In genomic region chr9:121815084-121815483, GRCh38 we compare ENCODE assay signal across 20 cellular contexts.
A peak's percentile ranks its signal among the peaks of the same experiment; 100 is the strongest.
DNase-seq lines count a peak whose midpoint lies in the region; TF ChIP-seq lines count a peak whose summit lies in the region.
"Had no signal": no experiment of that assay in that cellular context is flagged by ENCODE, and none has a peak within 500 bp of the region (broad histone marks: within the 10 kb centered on the region; RNA-seq: fewer than 3 reads in every experiment).

No MANE protein-coding gene starts in this region.

- H3K9me3 Mint-ChIP-seq in endodermal cell: no peaks in the 10 kb centered on the region
- H3K9me3 Mint-ChIP-seq: CD4-positive, CD25-positive, alpha-beta regulatory T cell; CD8-positive, alpha-beta memory T cell had no signal

- H3K27ac ChIP-seq in BLaER1 (no peak overlapping the region), SK-N-MC (no peak overlapping the region), endodermal cell (ENCODE audit: low read depth, low read length) (no peak overlapping the region), osteoblast (ENCODE audit: low read depth, low read length) (no peak overlapping the region), GM23248 (no peak overlapping the region)

- H3K4me1 ChIP-seq in BLaER1: peaks cover 22% of the 10 kb centered on the region
- peaks cover 3% of the 10 kb centered on the region for H3K4me1 ChIP-seq in endodermal cell (ENCODE audit: control insufficient read depth, insufficient read depth, low read length)
- peaks cover 2% of the 10 kb centered on the region for H3K4me1 ChIP-seq in osteoblast (ENCODE audit: insufficient read depth, low read length)
- peaks cover 8% of the 10 kb centered on the region for H3K4me1 ChIP-seq in GM23248 (ENCODE audit: insufficient read depth)

- no peaks in the 10 kb centered on the region for H3K9me3 ChIP-seq in BLaER1
- H3K9me3 ChIP-seq in SK-N-MC (ENCODE audit: low read depth, low read length): no peaks in the 10 kb centered on the region
- H3K9me3 ChIP-seq in endodermal cell (ENCODE audit: control insufficient read depth, low read length): no peaks in the 10 kb centered on the region
- no peaks in the 10 kb centered on the region for H3K9me3 ChIP-seq in osteoblast (ENCODE audit: low read depth, low read length)
- H3K9me3 ChIP-seq in GM23248 (ENCODE audit: low read depth): no peaks in the 10 kb centered on the region
- H3K9me3 ChIP-seq: HAP-1 had no signal

- H3K27ac Mint-ChIP-seq in endodermal cell: no peak overlapping the region
- H3K27ac Mint-ChIP-seq: B cell; CD4-positive, CD25-positive, alpha-beta regulatory T cell; CD8-positive, alpha-beta memory T cell had no signal

- H3K27me3 ChIP-seq in BLaER1 (no peaks in the 10 kb centered on the region), endodermal cell (ENCODE audit: control insufficient read depth, insufficient read depth, low read length, poor library complexity, severe bottlenecking) (peaks cover 69% of the 10 kb centered on the region), osteoblast (ENCODE audit: insufficient read depth, low read length) (no peaks in the 10 kb centered on the region), GM23248 (replicated peaks; ENCODE audit: insufficient read depth) (no peaks in the 10 kb centered on the region)

- no peak overlapping the region for H2AFZ ChIP-seq in osteoblast (ENCODE audit: low read length)
- no peak overlapping the region for H2AFZ ChIP-seq in GM23248

- H4K20me1 ChIP-seq in BLaER1 (no peaks in the 10 kb centered on the region), osteoblast (ENCODE audit: insufficient read depth, low read length) (no peaks in the 10 kb centered on the region), GM23248 (ENCODE audit: insufficient read depth) (no peaks in the 10 kb centered on the region)

- H3K36me3 ChIP-seq in BLaER1: no peaks in the 10 kb centered on the region
- no peaks in the 10 kb centered on the region for H3K36me3 ChIP-seq in SK-N-MC (ENCODE audit: insufficient read depth, low read length)
- no peaks in the 10 kb centered on the region for H3K36me3 ChIP-seq in endodermal cell (ENCODE audit: control insufficient read depth, insufficient read depth, low read length)
- H3K36me3 ChIP-seq in osteoblast (ENCODE audit: insufficient read depth, low read length): no peaks in the 10 kb centered on the region
- H3K36me3 ChIP-seq in GM23248 (ENCODE audit: low read depth): no peaks in the 10 kb centered on the region
- H3K36me3 ChIP-seq: HAP-1 had no signal

- WGBS in endodermal cell (ENCODE audit: insufficient coverage in 1 of 2, insufficient read length in 1 of 2), 2 experiments: 80 to 82% methylated on average over 3 to 6 of the region's 6 CpGs
- 61 to 63% methylated on average over 6 of the region's 6 CpGs for WGBS in GM23248 (ENCODE audit: low coverage in 1 of 2, low lambda C conversion rate in 2 of 2, missing lambda C conversion rate in 2 of 2), 2 experiments

- H3K4me3 ChIP-seq in BLaER1: no peak overlapping the region
- 0 out of 2 replicates have a peak overlapping the region, but pooled peaks have one; percentile 26 for H3K4me3 ChIP-seq in SK-N-MC
- H3K4me3 ChIP-seq in endodermal cell (ENCODE audit: low read length): no peak overlapping the region
- H3K4me3 ChIP-seq in osteoblast (ENCODE audit: insufficient read depth, low read length): no peak overlapping the region
- H3K4me3 ChIP-seq in GM23248: no peak overlapping the region
- H3K4me3 ChIP-seq: GM12878, HAP-1 had no signal

- H3K4me1 Mint-ChIP-seq in endodermal cell: peaks cover 26% of the 10 kb centered on the region
- H3K4me1 Mint-ChIP-seq: CD4-positive, CD25-positive, alpha-beta regulatory T cell; CD8-positive, alpha-beta memory T cell had no signal

- no peak for TF ChIP-seq CTCF in endodermal cell (conservative IDR thresholded peaks at IDR 0.05)
- no peak for TF ChIP-seq CTCF in osteoblast (IDR thresholded peaks at IDR 0.05; ENCODE audit: extremely low read depth, low read depth, low read length)

- no peak overlapping the region for H3K9ac ChIP-seq in BLaER1
- H3K9ac ChIP-seq in SK-N-MC (ENCODE audit: insufficient read length): no peak overlapping the region
- no peak overlapping the region for H3K9ac ChIP-seq in endodermal cell (ENCODE audit: extremely low read depth, low read length, poor library complexity, severe bottlenecking)
- H3K9ac ChIP-seq in GM23248: no peak overlapping the region

- H3K36me3 Mint-ChIP-seq in endodermal cell (ENCODE audit: low read depth): no peaks in the 10 kb centered on the region
- H3K36me3 Mint-ChIP-seq: CD4-positive, CD25-positive, alpha-beta regulatory T cell; CD8-positive, alpha-beta memory T cell had no signal

- peak overlapping the region; percentile 3; the same call in 1 of the 2 replicates for H3K4me2 ChIP-seq in BLaER1
- no peak overlapping the region for H3K4me2 ChIP-seq in osteoblast (ENCODE audit: insufficient read depth, low read length)
- no peak overlapping the region for H3K4me2 ChIP-seq in GM23248 (ENCODE audit: unreplicated experiment)

- in situ Hi-C loops in GM23248 (cut with MboI): no loop called here

- H3K27me3 Mint-ChIP-seq in endodermal cell (ENCODE audit: insufficient read depth): peaks cover 55% of the 10 kb centered on the region
- H3K27me3 Mint-ChIP-seq: B cell; CD4-positive, CD25-positive, alpha-beta regulatory T cell; CD8-positive, alpha-beta memory T cell had no signal

- no peaks in the 10 kb centered on the region for H3K9me2 ChIP-seq in GM23248 (ENCODE audit: insufficient read depth)

- H3K79me2 ChIP-seq in osteoblast (ENCODE audit: insufficient read depth, low read length) (no peaks in the 10 kb centered on the region), GM23248 (ENCODE audit: insufficient read depth) (no peaks in the 10 kb centered on the region)

- H3K4me3 Mint-ChIP-seq in endodermal cell: no peak overlapping the region
- H3K4me3 Mint-ChIP-seq: B cell; CD4-positive, CD25-positive, alpha-beta regulatory T cell; CD8-positive, alpha-beta memory T cell had no signal

- DNase-seq in SK-N-MC (ENCODE audit: low read depth, low spot score): no peak
- DNase-seq in endodermal cell: peak; percentile 44
- peak; percentile 41 for DNase-seq in osteoblast (ENCODE audit: insufficient read length, low spot score, missing footprints)
- DNase-seq in activated CD8-positive, alpha-beta memory T cell treated with anti-CD3 and anti-CD28 coated beads, Interleukin-2, amount 50 U/mL, for 48 hours: no peak
- no peak for DNase-seq in GM23248
- DNase-seq in NCI-H1930 (lab: John Stamatoyannopoulos, UW): no peak
- DNase-seq: 8988T; C1 segment of cervical spinal cord; CD4-positive, CD25-positive, alpha-beta regulatory T cell; CD8-positive, alpha-beta memory T cell; COR-L47; DMS 273 treated with DMSO at 0.1 percent for 48 hours; DMS53; DND-41; EL; GOT3 had no signal

- H3F3A ChIP-seq in GM23248 (ENCODE audit: insufficient read depth): no peaks in the 10 kb centered on the region

Comparison
In these comparisons a context has a peak if more than half of its experiments do, and no peak if none do; other contexts are left out.
1. DNase-seq: peak in endodermal cell (single experiment) and osteoblast (single experiment); none in SK-N-MC (single experiment), activated CD8-positive, alpha-beta memory T cell treated with anti-CD3 and anti-CD28 coated beads, Interleukin-2, amount 50 U/mL, for 48 hours (single experiment), GM23248 (single experiment) and NCI-H1930 (0 of 2).